Comparison of ENCODE assay signal across 8 cellular contexts in genomic region chr19:1384085-1384462, GRCh38. TPM values are rescaled to one million over a fixed set of nuclear protein-coding genes. Genes with fewer than 3 reads are reported as not detected.
A peak's percentile ranks its signal among the peaks of the same experiment; 100 is the strongest.
DNase-seq lines count a peak whose midpoint lies in the region; ATAC-seq, FAIRE-seq and TF ChIP-seq lines count a peak whose summit lies in the region.

No MANE protein-coding gene starts in this region.

- peaks cover 16 to 24% of the 10 kb centered on the region in 2 donors for H3K4me1 Mint-ChIP-seq in natural killer cell treated with Interleukin-12 subunit alpha and Interleukin-12 subunit beta and Interleukin-15 and Interleukin-18, amount 100 ng/mL, for 72 hours (ENCODE audit: low read depth in 2 of 2)

- peaks cover 12% of the 10 kb centered on the region for H3K36me3 ChIP-seq in effector memory CD4-positive, alpha-beta T cell (ENCODE audit: control insufficient read depth, insufficient read depth, low read length)

- H3K27ac ChIP-seq in effector memory CD4-positive, alpha-beta T cell (ENCODE audit: insufficient read depth, low read length, poor library complexity, severe bottlenecking), result peak overlapping the region; percentile 72

- peaks cover 9% of the 10 kb centered on the region for H3K4me1 ChIP-seq in effector memory CD4-positive, alpha-beta T cell (ENCODE audit: control insufficient read depth, insufficient read depth, low read length, poor library complexity, severe bottlenecking)

- peak; percentile 9 for FAIRE-seq in GM12891 (lab: Jason Lieb, UNC)

- no peaks in the 10 kb centered on the region for H3K27me3 Mint-ChIP-seq in natural killer cell treated with Interleukin-12 subunit alpha and Interleukin-12 subunit beta and Interleukin-15 and Interleukin-18, amount 100 ng/mL, for 72 hours

- ATAC-seq in natural killer cell treated with Interleukin-12 subunit alpha and Interleukin-12 subunit beta and Interleukin-15 and Interleukin-18, amount 100 ng/mL, for 72 hours, result peak in 1 of 2 donors; percentile 2

- no peaks in the 10 kb centered on the region for H3K9me3 Mint-ChIP-seq in natural killer cell treated with Interleukin-12 subunit alpha and Interleukin-12 subunit beta and Interleukin-15 and Interleukin-18, amount 100 ng/mL, for 72 hours

- no peak for TF ChIP-seq POLR2A in GM12891 (IDR thresholded peaks at IDR 0.05; ENCODE audit: low read depth, low read length)

- no peaks in the 10 kb centered on the region for H3K27me3 ChIP-seq in effector memory CD4-positive, alpha-beta T cell (replicated peaks; ENCODE audit: control insufficient read depth, insufficient read depth, low read length, poor library complexity, severe bottlenecking)

- H3K27ac Mint-ChIP-seq in natural killer cell treated with Interleukin-12 subunit alpha and Interleukin-12 subunit beta and Interleukin-15 and Interleukin-18, amount 100 ng/mL, for 72 hours, result peak overlapping the region; percentile 99 to 100

- DNase-seq in GM12891 (ENCODE audit: insufficient read length, low spot score), result no peak
- no peak for DNase-seq in effector memory CD4-positive, alpha-beta T cell
- no peak for DNase-seq in natural killer cell treated with Interleukin-12 subunit alpha and Interleukin-12 subunit beta and Interleukin-15 and Interleukin-18, amount 100 ng/mL, for 72 hours (ENCODE audit: low spot score)
- DNase-seq in NCI-H2081 (lab: John Stamatoyannopoulos, UW), result no peak
- no peak for DNase-seq in SIG-M5 treated with dmso at 0.1 percent for 504 hours (lab: John Stamatoyannopoulos, UW; ENCODE audit: unreplicated experiment)
- DNase-seq in NCI-H1048 (lab: John Stamatoyannopoulos, UW), result no peak
- DNase-seq in COR-L47 (lab: John Stamatoyannopoulos, UW), result no peak

- TF ChIP-seq EP300 in Ishikawa (IDR thresholded peaks at IDR 0.05; ENCODE audit: borderline replicate concordance), result no peak

- TF ChIP-seq RAD21 in Ishikawa (IDR thresholded peaks at IDR 0.05; ENCODE audit: low read depth), result no peak

- H3K4me3 Mint-ChIP-seq in natural killer cell treated with Interleukin-12 subunit alpha and Interleukin-12 subunit beta and Interleukin-15 and Interleukin-18, amount 100 ng/mL, for 72 hours, result peak overlapping the region; percentile 85

- no peaks in the 10 kb centered on the region for H3K9me3 ChIP-seq in effector memory CD4-positive, alpha-beta T cell (ENCODE audit: control insufficient read depth, low read length)

- no peaks in the 10 kb centered on the region for H3K36me3 Mint-ChIP-seq in natural killer cell treated with Interleukin-12 subunit alpha and Interleukin-12 subunit beta and Interleukin-15 and Interleukin-18, amount 100 ng/mL, for 72 hours

- peak overlapping the region; percentile 94 for H3K4me3 ChIP-seq in effector memory CD4-positive, alpha-beta T cell (ENCODE audit: insufficient read depth, low read depth, low read length, poor library complexity, severe bottlenecking)

TF ChIP-seq in GM12891, 5 proteins besides CTCF, POLR2A, EP300 and RAD21:
- TF ChIP-seq SPI1 (IDR thresholded peaks at IDR 0.05; ENCODE audit: low read depth, low read length), result no peak
- no peak for TF ChIP-seq POU2F2 (IDR thresholded peaks at IDR 0.05; ENCODE audit: low read depth, low read length)
- no peak for TF ChIP-seq TAF1 (IDR thresholded peaks at IDR 0.05; ENCODE audit: low read depth, low read length)
- no peak for TF ChIP-seq POLR2AphosphoS5 (IDR thresholded peaks at IDR 0.05; ENCODE audit: low read depth, low read length)
- no peak for TF ChIP-seq PAX5 (IDR thresholded peaks at IDR 0.05; ENCODE audit: insufficient read depth, low read length, severe bottlenecking)

TF ChIP-seq in Ishikawa, 13 proteins besides CTCF, POLR2A, EP300 and RAD21:
- TF ChIP-seq TEAD4 (IDR thresholded peaks at IDR 0.05) (no peak), ZBTB7A (IDR thresholded peaks at IDR 0.05; ENCODE audit: low read depth) (0 out of 2 replicates have a peak, but pooled peaks have one; percentile 5)

RNA-seq across cellular contexts. Expression of gene NDUFS7, which starts 0.4 kb away (rescaled TPM):
- polyA plus RNA-seq in GM12891 (2012; ENCODE audit: low read depth, missing spikeins), result 82.3 TPM
- 10 to 100 TPM; 89.1 to 89.5 TPM for total RNA-seq in natural killer cell treated with Interleukin-12 subunit alpha and Interleukin-12 subunit beta and Interleukin-15 and Interleukin-18, amount 100 ng/mL, for 72 hours

RNA-seq across cellular contexts. Expression of gene GAMT, which starts 17.3 kb away (rescaled TPM):
- polyA plus RNA-seq in GM12891 (2012; ENCODE audit: low read depth, missing spikeins), result 28.0 TPM
- total RNA-seq in natural killer cell treated with Interleukin-12 subunit alpha and Interleukin-12 subunit beta and Interleukin-15 and Interleukin-18, amount 100 ng/mL, for 72 hours, result 10 to 100 TPM in 1 of 2 donors, 1 to 10 TPM in 1; 5.2 to 15.6 TPM

RNA-seq across cellular contexts. Expression of gene DAZAP1, which starts 23.3 kb away (rescaled TPM):
- 73.3 TPM for polyA plus RNA-seq in GM12891 (2012; ENCODE audit: low read depth, missing spikeins)
- total RNA-seq in natural killer cell treated with Interleukin-12 subunit alpha and Interleukin-12 subunit beta and Interleukin-15 and Interleukin-18, amount 100 ng/mL, for 72 hours, result 100 to 1,000 TPM; 233 to 282 TPM

RNA-seq across cellular contexts. Expression of gene RPS15, which starts 54.1 kb away (rescaled TPM):
- 3,343 TPM for polyA plus RNA-seq in GM12891 (2012; ENCODE audit: low read depth, missing spikeins)
- 1,000 to 10,000 TPM in 1 of 2 donors, 100 to 1,000 TPM in 1; 757 to 1,081 TPM for total RNA-seq in natural killer cell treated with Interleukin-12 subunit alpha and Interleukin-12 subunit beta and Interleukin-15 and Interleukin-18, amount 100 ng/mL, for 72 hours
